Comparison of ENCODE assay signal across 18 cellular contexts in genomic region chr4:123315617-123316016, GRCh38.
A peak's percentile ranks its signal among the peaks of the same experiment; 100 is the strongest.
DNase-seq lines count a peak whose midpoint lies in the region; ATAC-seq, FAIRE-seq and TF ChIP-seq lines count a peak whose summit lies in the region.
"Had no signal": no experiment of that assay in that cellular context is flagged by ENCODE, and none has a peak within 500 bp of the region (broad histone marks: within the 10 kb centered on the region; RNA-seq: fewer than 3 reads in every experiment).

No MANE protein-coding gene starts in this region.

- H4K20me1 ChIP-seq in endothelial cell of umbilical vein (replicated peaks; ENCODE audit: control insufficient read depth, extremely low read depth, insufficient read depth, low read length), result no peaks in the 10 kb centered on the region
- H4K20me1 ChIP-seq: BLaER1 treated with 17β-estradiol and CSF1 and Interleukin-3, amounts not matched to agents 10 nM and 100 nM had no signal

- TF ChIP-seq RAD21 in Ishikawa (IDR thresholded peaks at IDR 0.05; ENCODE audit: low read depth), result no peak

- in situ Hi-C loops in Caki2 (cut with HindIII; ENCODE audit: low pct_unique_long_range_greater_than_20kb, low sequenced_read_pairs), result no loop called here

- no peaks in the 10 kb centered on the region for H3K79me2 ChIP-seq in endothelial cell of umbilical vein (ENCODE audit: control insufficient read depth, insufficient read depth, low read length)

- no peak overlapping the region for H3K27ac Mint-ChIP-seq in stimulated activated naive CD8-positive, alpha-beta T cell treated with anti-CD3 and anti-CD28 coated beads, Interleukin-15, amount 100 ng/mL, for 72 hours
- H3K27ac Mint-ChIP-seq: CD4-positive, CD25-positive, alpha-beta regulatory T cell; H9; IgD-negative memory B cell had no signal

- no peak for ATAC-seq in stimulated activated naive CD8-positive, alpha-beta T cell treated with anti-CD3 and anti-CD28 coated beads, Interleukin-15, amount 100 ng/mL, for 72 hours
- ATAC-seq in GM18907 (IDR thresholded peaks at IDR 0.05; ENCODE audit: unreplicated experiment), result no peak

- H3K4me3 Mint-ChIP-seq in stimulated activated naive CD8-positive, alpha-beta T cell treated with anti-CD3 and anti-CD28 coated beads, Interleukin-15, amount 100 ng/mL, for 72 hours, result no peak overlapping the region
- H3K4me3 Mint-ChIP-seq: CD4-positive, CD25-positive, alpha-beta regulatory T cell; H9; IgD-negative memory B cell had no signal

- H3K4me3 ChIP-seq in endothelial cell of umbilical vein (replicated peaks in 1 of 3; ENCODE audit: insufficient read depth in 1 of 3, low read depth in 1 of 3, low read length in 3 of 3), result no peak overlapping the region
- H3K4me3 ChIP-seq in lower leg skin (ENCODE audit: low read depth, poor library complexity, severe bottlenecking), result no peak overlapping the region
- H3K4me3 ChIP-seq: BLaER1 treated with 17β-estradiol and CSF1 and Interleukin-3, amounts not matched to agents 10 nM and 100 nM had no signal

- CTCF ChIA-PET in endothelial cell of umbilical vein (lab: Charles Lee), result no interaction called here

- no TSS peak for BruUV-seq in endothelial cell of umbilical vein (replicated peaks; lab: Mats Ljungman, UMichigan)

- POLR2A ChIA-PET in endothelial cell of umbilical vein (lab: Charles Lee), result no interaction called here

- H3K4me1 ChIP-seq in endothelial cell of umbilical vein (ENCODE audit: control insufficient read depth, extremely low read depth, insufficient read depth, low read length), result no peaks in the 10 kb centered on the region

- H3K9ac ChIP-seq in endothelial cell of umbilical vein (replicated peaks; ENCODE audit: extremely low read depth, insufficient read depth, low read length), result no peak overlapping the region
- H3K9ac ChIP-seq: BLaER1 treated with 17β-estradiol and CSF1 and Interleukin-3, amounts not matched to agents 10 nM and 100 nM had no signal

- H3K4me2 ChIP-seq in endothelial cell of umbilical vein (ENCODE audit: insufficient read depth, low read length), result no peak overlapping the region
- H3K4me2 ChIP-seq: BLaER1 treated with 17β-estradiol and CSF1 and Interleukin-3, amounts not matched to agents 10 nM and 100 nM had no signal

- no peak for TF ChIP-seq CTCF in endothelial cell of umbilical vein (IDR thresholded peaks at IDR 0.05; ENCODE audit: extremely low read depth in 1 of 2, insufficient read depth in 1 of 2, low read depth in 1 of 2, low read length in 2 of 2)
- TF ChIP-seq CTCF in lower leg skin (IDR thresholded peaks at IDR 0.05), result no peak

- DNase-seq in Caki2 (ENCODE audit: low read depth), result peak; percentile 2
- DNase-seq in endothelial cell of umbilical vein (ENCODE audit: low read depth, low spot score), result no peak
- DNase-seq in kidney glomerular epithelial cell (lab: John Stamatoyannopoulos, UW), result peak; percentile 6
- no peak for DNase-seq in stimulated activated naive CD8-positive, alpha-beta T cell treated with anti-CD3 and anti-CD28 coated beads, Interleukin-15, amount 100 ng/mL, for 72 hours
- DNase-seq in lower leg skin (ENCODE audit: low spot score in 2 of 2), result no peak
- DNase-seq in NCI-H1048 (lab: John Stamatoyannopoulos, UW), result no peak
- DNase-seq: 8988T; ACHN; CD4-positive, CD25-positive, alpha-beta regulatory T cell; DMS153; GOT3; H9 had no signal

- H3K27ac ChIP-seq in endothelial cell of umbilical vein (ENCODE audit: insufficient read depth, low read depth, low read length), result no peak overlapping the region
- H3K27ac ChIP-seq: BLaER1 treated with 17β-estradiol and CSF1 and Interleukin-3, amounts not matched to agents 10 nM and 100 nM had no signal

- H3K27me3 Mint-ChIP-seq in stimulated activated naive CD8-positive, alpha-beta T cell treated with anti-CD3 and anti-CD28 coated beads, Interleukin-15, amount 100 ng/mL, for 72 hours, result no peaks in the 10 kb centered on the region
- H3K27me3 Mint-ChIP-seq: CD4-positive, CD25-positive, alpha-beta regulatory T cell; IgD-negative memory B cell had no signal

- peak; percentile 78 for FAIRE-seq in endothelial cell of umbilical vein (lab: Jason Lieb, UNC)
- FAIRE-seq: D721Med, GM18507 had no signal

- peaks cover 21% of the 10 kb centered on the region in 2 donors for H3K9me3 Mint-ChIP-seq in stimulated activated naive CD8-positive, alpha-beta T cell treated with anti-CD3 and anti-CD28 coated beads, Interleukin-15, amount 100 ng/mL, for 72 hours

- TF ChIP-seq EP300 in Ishikawa (IDR thresholded peaks at IDR 0.05; ENCODE audit: borderline replicate concordance), result no peak

- intact Hi-C loops in endothelial cell of umbilical vein (cut with micrococcal nuclease) (no loop called here), lower leg skin (cut with DNase I; ENCODE audit: low total_unique reads) (no loop called here)

- 73 to 96% methylated on average over 1 of the region's 1 CpG for WGBS in lower leg skin, 2 donors

- TF ChIP-seq POLR2A in endothelial cell of umbilical vein (IDR thresholded peaks at IDR 0.05; ENCODE audit: low read depth, low read length), result no peak
- no peak for TF ChIP-seq POLR2A in lower leg skin (IDR thresholded peaks at IDR 0.05)

- H3K27me3 ChIP-seq in endothelial cell of umbilical vein (ENCODE audit: control insufficient read depth in 2 of 2, insufficient read depth in 2 of 2, low read length in 2 of 2), result no peaks in the 10 kb centered on the region
- H3K27me3 ChIP-seq: BLaER1 treated with 17β-estradiol and CSF1 and Interleukin-3, amounts not matched to agents 10 nM and 100 nM had no signal

- no peaks in the 10 kb centered on the region for H3K9me1 ChIP-seq in endothelial cell of umbilical vein (replicated peaks; ENCODE audit: control insufficient read depth, extremely low read depth, insufficient read depth, low read length)

- H3K9me3 ChIP-seq in endothelial cell of umbilical vein (replicated peaks; ENCODE audit: control insufficient read depth, insufficient read depth, low read length), result no peaks in the 10 kb centered on the region

- no peaks in the 10 kb centered on the region for H3K4me1 Mint-ChIP-seq in stimulated activated naive CD8-positive, alpha-beta T cell treated with anti-CD3 and anti-CD28 coated beads, Interleukin-15, amount 100 ng/mL, for 72 hours
- H3K4me1 Mint-ChIP-seq: CD4-positive, CD25-positive, alpha-beta regulatory T cell had no signal

- no peaks in the 10 kb centered on the region for H3K36me3 ChIP-seq in endothelial cell of umbilical vein (ENCODE audit: control insufficient read depth in 2 of 2, extremely low read depth in 1 of 2, insufficient read depth in 2 of 2, low read length in 2 of 2)

- no peak overlapping the region for H2AFZ ChIP-seq in endothelial cell of umbilical vein (ENCODE audit: low read depth, low read length)

- dilution Hi-C loops in endothelial cell of umbilical vein (cut with MboI; ENCODE audit: extremely low pct_ligation_motif_present, low sequenced_read_pairs), result no loop called here

TF ChIP-seq in Ishikawa, 13 proteins besides CTCF, POLR2A, EP300 and RAD21:
- TF ChIP-seq TEAD4 (IDR thresholded peaks at IDR 0.05) (peak; percentile 36; the same call in 1 of the 2 replicates), YY1 (IDR thresholded peaks at IDR 0.05; ENCODE audit: low read depth) (no peak)
TF ChIP-seq in Ishikawa: peak in this region for 1.

TF ChIP-seq in endothelial cell of umbilical vein, 7 proteins besides CTCF, POLR2A, EP300 and RAD21:
- TF ChIP-seq POLR2AphosphoS5 (IDR thresholded peaks at IDR 0.05; ENCODE audit: insufficient read depth, low read depth, low read length) (no peak), GATA2 (IDR thresholded peaks at IDR 0.05; ENCODE audit: insufficient read depth, insufficient read length, low read depth, low read length) (no peak), MAX (IDR thresholded peaks at IDR 0.05; ENCODE audit: insufficient read depth, insufficient read length) (no peak), FOS (IDR thresholded peaks at IDR 0.05; ENCODE audit: borderline replicate concordance, insufficient read depth, low read length) (no peak), JUN (IDR thresholded peaks at IDR 0.05; ENCODE audit: borderline replicate concordance, insufficient read depth, insufficient read length, low read depth) (no peak), EZH2 (IDR thresholded peaks at IDR 0.05; ENCODE audit: borderline replicate concordance, low read depth, low read length, severe bottlenecking) (no peak), MYC (IDR thresholded peaks at IDR 0.05; ENCODE audit: low read depth, low read length) (no peak)

Comparison
In these comparisons a context has a peak if more than half of its experiments do, and no peak if none do; other contexts are left out.
1. DNase-seq: peak in Caki2 (single experiment) and kidney glomerular epithelial cell (single experiment); none in endothelial cell of umbilical vein (single experiment), stimulated activated naive CD8-positive, alpha-beta T cell treated with anti-CD3 and anti-CD28 coated beads, Interleukin-15, amount 100 ng/mL, for 72 hours (0 of 2), lower leg skin (0 of 2) and NCI-H1048 (single experiment).